In genomic region chr1:98210563-98210962, GRCh38 we compare ENCODE assay signal across 26 cellular contexts.
DNase-seq lines count a peak whose midpoint lies in the region; ATAC-seq, FAIRE-seq and TF ChIP-seq lines count a peak whose summit lies in the region.
"Had no signal": no experiment of that assay in that cellular context is flagged by ENCODE, and none has a peak within 500 bp of the region (broad histone marks: within the 10 kb centered on the region; RNA-seq: fewer than 3 reads in every experiment).

No MANE protein-coding gene starts in this region.

- no peak for TF ChIP-seq POLR2A in endothelial cell of umbilical vein (IDR thresholded peaks at IDR 0.05; ENCODE audit: low read depth, low read length)

- H3K4me3 ChIP-seq in SJSA1 (peak overlapping the region; percentile 40), endothelial cell of umbilical vein (replicated peaks in 1 of 3; ENCODE audit: insufficient read depth in 1 of 3, low read depth in 1 of 3, low read length in 3 of 3) (peak overlapping the region; percentile 31 to 94 (median 89))
- H3K4me3 ChIP-seq: adrenal gland, testis, vagina had no signal

- H3K36me3 ChIP-seq in SJSA1: no peaks in the 10 kb centered on the region
- no peaks in the 10 kb centered on the region for H3K36me3 ChIP-seq in endothelial cell of umbilical vein (ENCODE audit: control insufficient read depth in 2 of 2, extremely low read depth in 1 of 2, insufficient read depth in 2 of 2, low read length in 2 of 2)
- H3K36me3 ChIP-seq: adrenal gland, vagina had no signal

- TF ChIP-seq CTCF in Calu3 (IDR thresholded peaks at IDR 0.05; ENCODE audit: unreplicated experiment): no peak
- TF ChIP-seq CTCF in endothelial cell of umbilical vein (IDR thresholded peaks at IDR 0.05; ENCODE audit: extremely low read depth in 1 of 2, insufficient read depth in 1 of 2, low read depth in 1 of 2, low read length in 2 of 2): no peak
- no peak for TF ChIP-seq CTCF in progenitor cell of endocrine pancreas (IDR thresholded peaks at IDR 0.05; ENCODE audit: unreplicated experiment)

- H3K27ac ChIP-seq in SJSA1 (peak overlapping the region; percentile 99), endothelial cell of umbilical vein (ENCODE audit: insufficient read depth, low read depth, low read length) (peak overlapping the region; percentile 91)
- H3K27ac ChIP-seq: adrenal gland, parathyroid adenoma, testis, vagina had no signal

- ATAC-seq in HG02678 (IDR thresholded peaks at IDR 0.05; ENCODE audit: unreplicated experiment): no peak
- ATAC-seq: activated CD8-positive, alpha-beta T cell treated with anti-CD3 and anti-CD28 coated beads for 36 hours; left colon; naive thymus-derived CD8-positive, alpha-beta T cell; stimulated activated naive B cell treated with anti-CD40 and anti-IgM and Interleukin-4, amounts not matched to agents 10 μg/mL and 1 μg/mL and 100 μg/mL, for 72 hours had no signal

- H4K20me1 ChIP-seq in endothelial cell of umbilical vein (replicated peaks; ENCODE audit: control insufficient read depth, extremely low read depth, insufficient read depth, low read length): no peaks in the 10 kb centered on the region

- H3K27me3 ChIP-seq in SJSA1 (replicated peaks): no peaks in the 10 kb centered on the region
- H3K27me3 ChIP-seq in endothelial cell of umbilical vein (ENCODE audit: control insufficient read depth in 2 of 2, insufficient read depth in 2 of 2, low read length in 2 of 2): no peaks in the 10 kb centered on the region
- H3K27me3 ChIP-seq: adrenal gland, testis, vagina had no signal

- H3K4me1 ChIP-seq in SJSA1 (replicated peaks) (peaks cover 26% of the 10 kb centered on the region), endothelial cell of umbilical vein (ENCODE audit: control insufficient read depth, extremely low read depth, insufficient read depth, low read length) (peaks cover 23% of the 10 kb centered on the region)
- H3K4me1 ChIP-seq: adrenal gland, parathyroid adenoma, testis, vagina had no signal

- peaks cover 4% of the 10 kb centered on the region for H3K9me3 Mint-ChIP-seq in Calu3 (ENCODE audit: low read depth, unreplicated experiment)
- peaks cover 6% of the 10 kb centered on the region for H3K9me3 Mint-ChIP-seq in progenitor cell of endocrine pancreas (ENCODE audit: low read depth)
- H3K9me3 Mint-ChIP-seq: activated CD8-positive, alpha-beta T cell treated with anti-CD3 and anti-CD28 coated beads for 36 hours had no signal

- intact Hi-C loops in Calu3 (cut with micrococcal nuclease; ENCODE audit: unreplicated experiment): loop anchor here (1.0 kb wide), 1 partner anchor 113 kb away; no protein-coding TSS in a partner anchor
- intact Hi-C loops in endothelial cell of umbilical vein (cut with micrococcal nuclease): loop anchor here (1.0 kb wide), 6 partner anchors 53 to 258 kb away; no protein-coding TSS in a partner anchor

- H3K27me3 Mint-ChIP-seq in Calu3 (ENCODE audit: unreplicated experiment): no peaks in the 10 kb centered on the region
- H3K27me3 Mint-ChIP-seq in progenitor cell of endocrine pancreas: no peaks in the 10 kb centered on the region
- H3K27me3 Mint-ChIP-seq: activated CD8-positive, alpha-beta T cell treated with anti-CD3 and anti-CD28 coated beads for 36 hours; memory B cell; stimulated activated naive B cell treated with anti-CD40 and anti-IgM and Interleukin-4, amounts not matched to agents 10 μg/mL and 1 μg/mL and 100 μg/mL, for 72 hours had no signal

- no peaks in the 10 kb centered on the region for H3K9me3 ChIP-seq in SJSA1 (replicated peaks)
- no peaks in the 10 kb centered on the region for H3K9me3 ChIP-seq in endothelial cell of umbilical vein (replicated peaks; ENCODE audit: control insufficient read depth, insufficient read depth, low read length)
- H3K9me3 ChIP-seq: adrenal gland, testis, vagina had no signal

- dilution Hi-C loops in endothelial cell of umbilical vein (cut with MboI; ENCODE audit: extremely low pct_ligation_motif_present, low sequenced_read_pairs): no loop called here

- H3K4me2 ChIP-seq in endothelial cell of umbilical vein (ENCODE audit: insufficient read depth, low read length): peak overlapping the region; percentile 89

- H3K36me3 Mint-ChIP-seq in Calu3 (ENCODE audit: insufficient read depth, unreplicated experiment): no peaks in the 10 kb centered on the region
- H3K36me3 Mint-ChIP-seq in progenitor cell of endocrine pancreas (ENCODE audit: insufficient read depth): peaks cover 1% of the 10 kb centered on the region
- H3K36me3 Mint-ChIP-seq: memory B cell; naive thymus-derived CD8-positive, alpha-beta T cell; stimulated activated naive B cell treated with anti-CD40 and anti-IgM and Interleukin-4, amounts not matched to agents 10 μg/mL and 1 μg/mL and 100 μg/mL, for 72 hours had no signal

- CTCF ChIA-PET in Calu3 (lab: Charles Lee) (interaction anchor here (0.7 kb wide), 4 partner anchors 13 to 1668 kb away, joined by 3 to 6 read pairs (median 4); no protein-coding TSS in a partner anchor), endothelial cell of umbilical vein (lab: Charles Lee) (interaction anchor here (0.7 to 2.3 kb wide), 12 partner anchors 105 to 1160 kb away, joined by 3 to 15 read pairs (median 4); partner anchors contain the start of gene DPYD)

- DNase-seq in Calu3: no peak
- no peak for DNase-seq in SJSA1 (ENCODE audit: low read depth in 1 of 2, low spot score in 2 of 2)
- no peak for DNase-seq in endothelial cell of umbilical vein (ENCODE audit: low read depth, low spot score)
- DNase-seq in progenitor cell of endocrine pancreas (ENCODE audit: low spot score, unreplicated experiment): no peak
- DNase-seq in NCI-H2227 treated with DMSO at 0.1 percent for 48 hours (lab: John Stamatoyannopoulos, UW): no peak
- no peak for DNase-seq in HUDEP-2 (lab: John Stamatoyannopoulos, UW; ENCODE audit: unreplicated experiment in 76 of 76)
- no peak for DNase-seq in hepatic stellate cell (ENCODE audit: low spot score)
- DNase-seq: activated CD8-positive, alpha-beta T cell treated with anti-CD3 and anti-CD28 coated beads for 36 hours; activated gamma-delta T cell treated with Interleukin-2 at 50 U/mL for 16 hours; activated T-cell treated with anti-CD3 and anti-CD28 coated beads for 4 hours; adrenal gland; AML-193; DMS79; head of caudate nucleus; left colon; naive thymus-derived CD8-positive, alpha-beta T cell; NCI-H1417 treated with DMSO at 0.1 percent for 48 hours; NCI-H526 treated with DMSO at 0.1 percent for 48 hours; RPMI8226; stimulated activated CD4-positive, alpha-beta T cell treated with anti-CD3 and anti-CD28 coated beads, Interleukin-2, amount 100 ng/mL, for 24 hours; stimulated activated naive B cell treated with anti-CD40 and anti-IgM and Interleukin-4, amounts not matched to agents 10 μg/mL and 1 μg/mL and 100 μg/mL, for 72 hours; testis had no signal

- POLR2A ChIA-PET in endothelial cell of umbilical vein (lab: Charles Lee): interaction anchor here (0.5 to 1.3 kb wide), 5 partner anchors 114 to 379 kb away, joined by 3 to 10 read pairs (median 7); no protein-coding TSS in a partner anchor

- H2AFZ ChIP-seq in endothelial cell of umbilical vein (ENCODE audit: low read depth, low read length): no peak overlapping the region
- H2AFZ ChIP-seq: parathyroid adenoma had no signal

- BruUV-seq in Calu3 (replicated peaks; lab: Mats Ljungman, UMichigan) (TSS peak; percentile 91), endothelial cell of umbilical vein (replicated peaks; lab: Mats Ljungman, UMichigan) (TSS peak; percentile 79)

- peaks cover 32% of the 10 kb centered on the region for H3K79me2 ChIP-seq in endothelial cell of umbilical vein (ENCODE audit: control insufficient read depth, insufficient read depth, low read length)
- H3K79me2 ChIP-seq: parathyroid adenoma had no signal

- H3K4me1 Mint-ChIP-seq in Calu3 (ENCODE audit: low read depth, unreplicated experiment) (peaks cover 26% of the 10 kb centered on the region), progenitor cell of endocrine pancreas (ENCODE audit: low read depth) (peaks cover 23% of the 10 kb centered on the region)
- H3K4me1 Mint-ChIP-seq: memory B cell; naive thymus-derived CD8-positive, alpha-beta T cell; stimulated activated naive B cell treated with anti-CD40 and anti-IgM and Interleukin-4, amounts not matched to agents 10 μg/mL and 1 μg/mL and 100 μg/mL, for 72 hours had no signal

- peak overlapping the region; percentile 75 for H3K27ac Mint-ChIP-seq in Calu3 (ENCODE audit: unreplicated experiment)
- H3K27ac Mint-ChIP-seq in progenitor cell of endocrine pancreas: peak overlapping the region; percentile 93
- H3K27ac Mint-ChIP-seq: activated CD8-positive, alpha-beta T cell treated with anti-CD3 and anti-CD28 coated beads for 36 hours; memory B cell; naive thymus-derived CD8-positive, alpha-beta T cell; stimulated activated naive B cell treated with anti-CD40 and anti-IgM and Interleukin-4, amounts not matched to agents 10 μg/mL and 1 μg/mL and 100 μg/mL, for 72 hours had no signal

- H3K4me3 Mint-ChIP-seq in Calu3 (ENCODE audit: low read depth, unreplicated experiment): peak overlapping the region; percentile 52
- H3K4me3 Mint-ChIP-seq in progenitor cell of endocrine pancreas (ENCODE audit: low read depth): no peak overlapping the region
- H3K4me3 Mint-ChIP-seq: activated CD8-positive, alpha-beta T cell treated with anti-CD3 and anti-CD28 coated beads for 36 hours; memory B cell; naive thymus-derived CD8-positive, alpha-beta T cell; stimulated activated naive B cell treated with anti-CD40 and anti-IgM and Interleukin-4, amounts not matched to agents 10 μg/mL and 1 μg/mL and 100 μg/mL, for 72 hours had no signal

- peak overlapping the region; percentile 93 for H3K9ac ChIP-seq in endothelial cell of umbilical vein (replicated peaks; ENCODE audit: extremely low read depth, insufficient read depth, low read length)
- H3K9ac ChIP-seq: parathyroid adenoma had no signal

- H3K9me1 ChIP-seq in endothelial cell of umbilical vein (replicated peaks; ENCODE audit: control insufficient read depth, extremely low read depth, insufficient read depth, low read length): no peaks in the 10 kb centered on the region

- no peak for FAIRE-seq in endothelial cell of umbilical vein (lab: Jason Lieb, UNC)

TF ChIP-seq in endothelial cell of umbilical vein, 7 proteins besides CTCF, POLR2A, EP300 and RAD21:
- TF ChIP-seq GATA2 (IDR thresholded peaks at IDR 0.05; ENCODE audit: insufficient read depth, insufficient read length, low read depth, low read length) (no peak), JUN (IDR thresholded peaks at IDR 0.05; ENCODE audit: borderline replicate concordance, insufficient read depth, insufficient read length, low read depth) (no peak), MYC (IDR thresholded peaks at IDR 0.05; ENCODE audit: low read depth, low read length) (no peak), POLR2AphosphoS5 (IDR thresholded peaks at IDR 0.05; ENCODE audit: insufficient read depth, low read depth, low read length) (no peak), MAX (IDR thresholded peaks at IDR 0.05; ENCODE audit: insufficient read depth, insufficient read length) (no peak), FOS (IDR thresholded peaks at IDR 0.05; ENCODE audit: borderline replicate concordance, insufficient read depth, low read length) (no peak), EZH2 (IDR thresholded peaks at IDR 0.05; ENCODE audit: borderline replicate concordance, low read depth, low read length, severe bottlenecking) (no peak)
